In genomic region chr9:112032009-112032408, GRCh38 we compare ENCODE assay signal across 11 cellular contexts.
DNase-seq lines count a peak whose midpoint lies in the region; ATAC-seq and TF ChIP-seq lines count a peak whose summit lies in the region.
"Had no signal": no experiment of that assay in that cellular context is flagged by ENCODE, and none has a peak within 500 bp of the region (broad histone marks: within the 10 kb centered on the region; RNA-seq: fewer than 3 reads in every experiment).

No MANE protein-coding gene starts in this region.

- TF ChIP-seq CTCF in nephron progenitor cell (IDR thresholded peaks at IDR 0.05) = no peak

- H3K4me3 Mint-ChIP-seq in nephron progenitor cell = no peak overlapping the region
- H3K4me3 Mint-ChIP-seq: central memory CD8-positive, alpha-beta T cell had no signal

- peak; percentile 45 to 48 for ATAC-seq in activated CD4-positive, CD25-positive, alpha-beta regulatory T cell treated with anti-CD3 and anti-CD28 coated beads, Interleukin-2, amount 50 U/mL, for 24 hours
- ATAC-seq in GM21619 (IDR thresholded peaks at IDR 0.05; ENCODE audit: unreplicated experiment) = peak; percentile 57
- ATAC-seq in HG03460 (IDR thresholded peaks at IDR 0.05; ENCODE audit: unreplicated experiment) = peak; percentile 48
- ATAC-seq: sciatic nerve had no signal

- peaks cover 13% of the 10 kb centered on the region for H3K36me3 Mint-ChIP-seq in nephron progenitor cell (ENCODE audit: low read depth)

- H3K4me1 Mint-ChIP-seq in nephron progenitor cell = peaks cover 16% of the 10 kb centered on the region

- DNase-seq in activated CD4-positive, CD25-positive, alpha-beta regulatory T cell (lab: John Stamatoyannopoulos, UW) = no peak
- DNase-seq in nephron progenitor cell (no peak), NCI-H774 (lab: John Stamatoyannopoulos, UW) (no peak), OCI-M1 (lab: John Stamatoyannopoulos, UW) (no peak), NCI-H526 treated with DMSO at 0.1 percent for 48 hours (lab: John Stamatoyannopoulos, UW) (no peak)
- DNase-seq: 8988T had no signal

- peak overlapping the region; percentile 11 for H3K27ac Mint-ChIP-seq in nephron progenitor cell

- no peaks in the 10 kb centered on the region for H3K27me3 Mint-ChIP-seq in nephron progenitor cell (ENCODE audit: low read depth, poor library complexity)
- H3K27me3 Mint-ChIP-seq: central memory CD8-positive, alpha-beta T cell had no signal

- no peaks in the 10 kb centered on the region for H3K9me3 Mint-ChIP-seq in nephron progenitor cell
- H3K9me3 Mint-ChIP-seq: central memory CD8-positive, alpha-beta T cell had no signal
